Comparison of ENCODE assay signal across 8 cellular contexts in genomic region chr19:6744381-6745288, GRCh38. TPM values are rescaled to one million over a fixed set of nuclear protein-coding genes. Genes with fewer than 3 reads are reported as not detected.
DNase-seq lines count a peak whose midpoint lies in the region; ATAC-seq and TF ChIP-seq lines count a peak whose summit lies in the region.

No MANE protein-coding gene starts in this region.

- H3K9me3 Mint-ChIP-seq in nephron progenitor cell: no peaks in the 10 kb centered on the region

- peaks cover 54% of the 10 kb centered on the region for H3K4me1 Mint-ChIP-seq in nephron progenitor cell

- no peaks in the 10 kb centered on the region for H3K27me3 Mint-ChIP-seq in nephron progenitor cell (ENCODE audit: low read depth, poor library complexity)

- H3K9me2 ChIP-seq in MM.1S (replicated peaks; ENCODE audit: insufficient read depth, low read length): no peaks in the 10 kb centered on the region

- H2AFZ ChIP-seq in MM.1S (ENCODE audit: low read length): no peak overlapping the region

- no peaks in the 10 kb centered on the region for H4K20me1 ChIP-seq in MM.1S (ENCODE audit: insufficient read depth, low read length)

- H3K9me3 ChIP-seq in esophagus squamous epithelium (no peaks in the 10 kb centered on the region), MM.1S (replicated peaks; ENCODE audit: insufficient read depth, low read length) (no peaks in the 10 kb centered on the region)

- H3K4me1 ChIP-seq in esophagus squamous epithelium (peaks cover 26 to 62% (median 42%) of the 10 kb centered on the region in 3 donors), MM.1S (ENCODE audit: low read length) (peaks cover 4% of the 10 kb centered on the region)

- ATAC-seq in activated CD4-positive, CD25-positive, alpha-beta regulatory T cell treated with anti-CD3 and anti-CD28 coated beads, Interleukin-2, amount 50 U/mL, for 24 hours: no peak

- no peak for TF ChIP-seq POLR2A in esophagus squamous epithelium (IDR thresholded peaks at IDR 0.05)

- peak overlapping the region; percentile 99 for H3K27ac Mint-ChIP-seq in nephron progenitor cell

- 27 to 40% methylated on average over 11 to 12 of the region's 41 CpGs for WGBS in esophagus squamous epithelium, 2 donors

- H3K4me3 ChIP-seq in esophagus squamous epithelium: peak overlapping the region; percentile 11 to 92 (median 30)
- H3K4me3 ChIP-seq in MM.1S (ENCODE audit: low read length): no peak overlapping the region

- H3K27ac ChIP-seq in esophagus squamous epithelium: peak overlapping the region; percentile 77 to 98 (median 89)
- H3K27ac ChIP-seq in MM.1S (ENCODE audit: low read length): no peak overlapping the region

- no peak overlapping the region for H3K4me2 ChIP-seq in MM.1S (ENCODE audit: low read depth, low read length)

- DNase-seq in AG20443 (ENCODE audit: low spot score) (peak; percentile 94), NCI-H2171 (lab: John Stamatoyannopoulos, UW) (peak; percentile 6), esophagus squamous epithelium (lab: John Stamatoyannopoulos, UW) (no peak), nephron progenitor cell (no peak), MM.1S (no peak), NCI-H446 treated with DMSO at 0.1 percent for 48 hours (lab: John Stamatoyannopoulos, UW) (no peak)
- DNase-seq in stimulated activated CD4-positive, alpha-beta T cell treated with anti-CD3 and anti-CD28 coated beads, Interleukin-15, amount 100 ng/mL, for 24 hours: no peak

- peaks cover 33% of the 10 kb centered on the region for H3K79me2 ChIP-seq in MM.1S (ENCODE audit: low read length)

- H3K9ac ChIP-seq in MM.1S (ENCODE audit: low read length): no peak overlapping the region

- intact Hi-C loops in esophagus squamous epithelium (cut with DNase I): no loop called here

- peak in 1 of 6 experiments; percentile 18 for TF ChIP-seq CTCF in esophagus squamous epithelium (IDR thresholded peaks at IDR 0.05)
- no peak for TF ChIP-seq CTCF in nephron progenitor cell (IDR thresholded peaks at IDR 0.05)
- no peak for TF ChIP-seq CTCF in MM.1S (IDR thresholded peaks at IDR 0.05; ENCODE audit: low read length)

- H3K27me3 ChIP-seq in esophagus squamous epithelium (no peaks in the 10 kb centered on the region), MM.1S (replicated peaks; ENCODE audit: insufficient read depth, low read length) (no peaks in the 10 kb centered on the region)

- H3F3A ChIP-seq in MM.1S (ENCODE audit: insufficient read depth, low read length): peaks cover 11% of the 10 kb centered on the region

- peak overlapping the region; percentile 47 for H3K4me3 Mint-ChIP-seq in nephron progenitor cell

- H3K36me3 Mint-ChIP-seq in nephron progenitor cell (ENCODE audit: low read depth): peaks cover 61% of the 10 kb centered on the region

- H3K36me3 ChIP-seq in esophagus squamous epithelium: peaks cover 18 to 82% (median 51%) of the 10 kb centered on the region in 3 donors
- H3K36me3 ChIP-seq in MM.1S (replicated peaks; ENCODE audit: insufficient read depth, low read length): peaks cover 18% of the 10 kb centered on the region

RNA-seq across cellular contexts. Expression of gene TRIP10, which starts 5.2 kb away (rescaled TPM):
- 100 to 1,000 TPM in 3 of 4 donors, 10 to 100 TPM in 1; 67.6 to 160 (median 117) TPM for total RNA-seq in esophagus squamous epithelium

RNA-seq across cellular contexts. Expression of gene GPR108, which starts 7.3 kb away (rescaled TPM):
- total RNA-seq in esophagus squamous epithelium: 10 to 100 TPM; 45.7 to 72.8 (median 52.0) TPM

RNA-seq across cellular contexts. Expression of gene SH2D3A, which starts 22.6 kb away (rescaled TPM):
- total RNA-seq in esophagus squamous epithelium: 10 to 100 TPM; 17.3 to 52.1 (median 40.6) TPM

RNA-seq across cellular contexts. Expression of gene C3, which starts 24.2 kb away (rescaled TPM):
- 100 to 1,000 TPM in 2 of 4 donors, 10 to 100 TPM in 2; 12.0 to 501 (median 189) TPM for total RNA-seq in esophagus squamous epithelium

RNA-seq across cellular contexts. Expression of gene VAV1, which starts 27.9 kb away (rescaled TPM):
- total RNA-seq in esophagus squamous epithelium: 1 to 10 TPM in 3 of 4 donors, under 1 TPM in 1; 0.83 to 7.6 (median 3.6) TPM

Comparison
In these comparisons a context has a peak if more than half of its experiments do, and no peak if none do; other contexts are left out.
1. DNase-seq: peak in AG20443 (single experiment) and NCI-H2171 (single experiment); none in esophagus squamous epithelium (single experiment), nephron progenitor cell (single experiment), MM.1S (single experiment), NCI-H446 treated with DMSO at 0.1 percent for 48 hours (single experiment) and stimulated activated CD4-positive, alpha-beta T cell treated with anti-CD3 and anti-CD28 coated beads, Interleukin-15, amount 100 ng/mL, for 24 hours (single experiment).